ENCODE assay signal across 9 cellular contexts in the genomic region with DNA sequence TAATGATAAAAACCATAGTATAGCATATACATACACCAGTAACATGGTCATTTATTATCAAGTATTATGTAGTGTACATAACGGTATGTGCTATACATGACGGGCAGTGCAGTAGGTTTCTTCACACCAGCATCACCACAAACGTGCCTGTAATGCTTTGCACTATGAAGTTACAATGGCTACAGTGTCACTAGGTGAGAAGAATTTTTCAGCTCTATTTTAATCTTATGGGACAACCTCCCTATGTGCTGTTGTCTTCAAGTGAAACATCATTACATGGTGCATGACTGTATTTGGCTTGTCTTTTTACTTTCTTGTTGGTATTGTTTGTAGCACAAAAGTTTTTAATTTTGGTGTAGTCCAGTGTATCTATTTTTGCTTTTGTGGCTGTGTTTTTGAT.
"Had no signal": no experiment of that assay in that cellular context is flagged by ENCODE, and none has a peak within 500 bp of the region (broad histone marks: within the 10 kb centered on the region; RNA-seq: fewer than 3 reads in every experiment).

No MANE protein-coding gene starts in this region.

- H3K27ac Mint-ChIP-seq: IgD-negative memory B cell had no signal

- FAIRE-seq: HepG2, HTR-8/SVneo, K562 had no signal

- H3K9ac ChIP-seq: KMS-11 had no signal

- H3K4me3 ChIP-seq: K562 had no signal

- ATAC-seq: HepG2, K562 had no signal

- H3K4me2 ChIP-seq: KMS-11 had no signal

- DNase-seq: IMR-90, KBM-7, KG1 had no signal

- H3K27ac ChIP-seq: HL-60, KMS-11 had no signal

- H3K4me3 Mint-ChIP-seq: IgD-negative memory B cell had no signal

- H3K27me3 Mint-ChIP-seq: IgD-negative memory B cell had no signal

- H3K9me3 Mint-ChIP-seq: IgD-negative memory B cell had no signal
